In the genomic region with DNA sequence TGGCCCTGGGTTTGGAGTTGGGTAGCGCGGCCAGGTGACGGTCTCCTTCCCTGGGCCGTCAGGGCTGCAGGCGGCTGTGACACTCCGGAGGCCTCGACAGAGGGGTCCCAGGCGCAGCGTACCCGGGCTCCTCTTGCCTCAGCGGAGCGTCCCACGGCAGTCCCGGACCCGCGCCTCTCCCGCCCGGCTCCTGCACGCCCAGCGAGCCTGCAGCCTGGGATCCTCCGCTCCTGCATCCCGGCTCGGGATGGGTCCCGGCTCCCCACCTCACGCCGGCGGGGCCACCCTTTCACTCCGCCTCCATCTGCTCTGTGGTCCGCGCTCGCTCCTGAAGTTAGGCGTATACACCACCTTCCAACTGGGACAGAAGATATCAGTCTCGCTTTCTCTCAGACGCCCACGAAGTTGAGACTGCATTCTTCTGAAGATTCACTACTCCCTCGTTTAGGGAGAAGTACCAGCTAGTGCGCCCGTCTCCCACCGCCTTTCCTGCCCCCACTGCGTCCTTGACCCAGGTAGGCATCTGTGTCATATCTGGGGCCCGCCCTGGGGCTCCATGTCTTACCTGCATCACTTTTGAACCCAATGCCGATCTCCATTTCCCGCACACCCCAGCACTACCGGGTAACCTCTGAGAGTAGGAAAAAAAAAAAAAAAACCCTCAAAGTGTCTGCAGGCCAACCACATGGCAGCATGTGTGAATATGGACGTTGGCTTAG, we compare ENCODE assay signal across 17 cellular contexts. TPM values are rescaled to one million over a fixed set of nuclear protein-coding genes. Genes with fewer than 3 reads are reported as not detected.
A peak's percentile ranks its signal among the peaks of the same experiment; 100 is the strongest.
DNase-seq lines count a peak whose midpoint lies in the region; ATAC-seq, FAIRE-seq and TF ChIP-seq lines count a peak whose summit lies in the region.
"Had no signal": no experiment of that assay in that cellular context is flagged by ENCODE, and none has a peak within 500 bp of the region (broad histone marks: within the 10 kb centered on the region; RNA-seq: fewer than 3 reads in every experiment).

No MANE protein-coding gene starts in this region.

- ATAC-seq in activated T-cell treated with anti-CD3 and anti-CD28 coated beads, Interleukin-2, amount 50 U/mL, for 72 hours (replicated peaks in 1 of 2): no peak
- ATAC-seq in GM21576 (IDR thresholded peaks at IDR 0.05; ENCODE audit: unreplicated experiment): no peak
- ATAC-seq: natural killer cell treated with Interleukin-12 subunit alpha and Interleukin-12 subunit beta and Interleukin-15 and Interleukin-18, amount 100 ng/mL, for 72 hours had no signal

- peak overlapping the region in 37 of 59 donors; percentile 4 to 61 (median 37) for H3K4me3 ChIP-seq in dorsolateral prefrontal cortex
- H3K4me3 ChIP-seq in suprapubic skin: peak overlapping the region; percentile 20

- H3K27ac Mint-ChIP-seq in activated T-cell treated with anti-CD3 and anti-CD28 coated beads, Interleukin-2, amount 50 U/mL, for 72 hours: no peak overlapping the region
- H3K27ac Mint-ChIP-seq: activated naive CD4-positive, alpha-beta T cell treated with anti-CD3 and anti-CD28 coated beads for 36 hours; natural killer cell treated with Interleukin-12 subunit alpha and Interleukin-12 subunit beta and Interleukin-15 and Interleukin-18, amount 100 ng/mL, for 72 hours had no signal

- no peak for FAIRE-seq in frontal cortex (lab: Jason Lieb, UNC)
- FAIRE-seq: HTR-8/SVneo, TTC549 had no signal

- H3K27me3 ChIP-seq in dorsolateral prefrontal cortex (peaks cover 0 to 28% (median 9%) of the 10 kb centered on the region in 45 donors), suprapubic skin (peaks cover 9% of the 10 kb centered on the region)

- 54% methylated on average over 45 of the region's 45 CpGs for WGBS in suprapubic skin

- no peak for TF ChIP-seq POLR2A in suprapubic skin (IDR thresholded peaks at IDR 0.05)

- H3K36me3 ChIP-seq in suprapubic skin: no peaks in the 10 kb centered on the region

- no peak for TF ChIP-seq EP300 in suprapubic skin (IDR thresholded peaks at IDR 0.05)

- peaks cover 42% of the 10 kb centered on the region for H3K27me3 Mint-ChIP-seq in activated T-cell treated with anti-CD3 and anti-CD28 coated beads, Interleukin-2, amount 50 U/mL, for 72 hours (ENCODE audit: low read depth)

- intact Hi-C loops in dorsolateral prefrontal cortex (cut with DNase I): no loop called here

- peaks cover 0 to 4% of the 10 kb centered on the region in 2 donors for H3K36me3 Mint-ChIP-seq in activated T-cell treated with anti-CD3 and anti-CD28 coated beads, Interleukin-2, amount 50 U/mL, for 72 hours (ENCODE audit: insufficient read depth in 2 of 2)
- H3K36me3 Mint-ChIP-seq: natural killer cell treated with Interleukin-12 subunit alpha and Interleukin-12 subunit beta and Interleukin-15 and Interleukin-18, amount 100 ng/mL, for 72 hours had no signal

- H3K9me3 ChIP-seq in suprapubic skin: no peaks in the 10 kb centered on the region

- H3K9me3 Mint-ChIP-seq in activated T-cell treated with anti-CD3 and anti-CD28 coated beads, Interleukin-2, amount 50 U/mL, for 72 hours: no peaks in the 10 kb centered on the region
- H3K9me3 Mint-ChIP-seq: natural killer cell treated with Interleukin-12 subunit alpha and Interleukin-12 subunit beta and Interleukin-15 and Interleukin-18, amount 100 ng/mL, for 72 hours had no signal

- no peaks in the 10 kb centered on the region for H3K4me1 Mint-ChIP-seq in activated T-cell treated with anti-CD3 and anti-CD28 coated beads, Interleukin-2, amount 50 U/mL, for 72 hours (ENCODE audit: low read depth)

- peak overlapping the region; percentile 61 to 68 for H3K4me3 Mint-ChIP-seq in activated T-cell treated with anti-CD3 and anti-CD28 coated beads, Interleukin-2, amount 50 U/mL, for 72 hours
- H3K4me3 Mint-ChIP-seq: activated naive CD4-positive, alpha-beta T cell treated with anti-CD3 and anti-CD28 coated beads for 36 hours; natural killer cell treated with Interleukin-12 subunit alpha and Interleukin-12 subunit beta and Interleukin-15 and Interleukin-18, amount 100 ng/mL, for 72 hours had no signal

- no peak for DNase-seq in activated T-cell treated with anti-CD3 and anti-CD28 coated beads, Interleukin-2, amount 50 U/mL, for 72 hours
- DNase-seq in activated T-cell treated with anti-CD3 and anti-CD28 coated beads, Interleukin-2, amount 50 U/mL, for 1 hour: no peak
- DNase-seq in dorsolateral prefrontal cortex (no peak), iPS-NIHi11 (ENCODE audit: low spot score) (peak; percentile 25), suprapubic skin (ENCODE audit: low spot score in 2 of 2) (no peak), frontal cortex (ENCODE audit: low spot score in 2 of 2) (no peak)
- DNase-seq in activated CD8-positive, alpha-beta memory T cell treated with anti-CD3 and anti-CD28 coated beads for 24 hours: no peak
- DNase-seq: activated naive CD4-positive, alpha-beta T cell treated with anti-CD3 and anti-CD28 coated beads for 36 hours; foreskin melanocyte; left cardiac atrium; NCI-H1092 had no signal

- TF ChIP-seq CTCF in dorsolateral prefrontal cortex (IDR thresholded peaks at IDR 0.05 in 54 of 56, conservative IDR thresholded peaks at IDR 0.05 in 2 of 56; ENCODE audit: low read depth in 1 of 56, partially characterized antibody in 56 of 56) (no peak), suprapubic skin (IDR thresholded peaks at IDR 0.05) (no peak)

- H3K4me1 ChIP-seq in suprapubic skin: no peaks in the 10 kb centered on the region

- H3K27ac ChIP-seq in dorsolateral prefrontal cortex (no peak overlapping the region), suprapubic skin (no peak overlapping the region)
- H3K27ac ChIP-seq: 22Rv1 had no signal

RNA-seq across cellular contexts. Expression of gene KDR, which starts 32.3 kb away (rescaled TPM):
- total RNA-seq in activated T-cell treated with anti-CD3 and anti-CD28 coated beads, Interleukin-2, amount 50 U/mL, for 72 hours: not detected
- total RNA-seq in dorsolateral prefrontal cortex (10 to 100 TPM in 17 of 120 experiments, 1 to 10 TPM in 103; 2.4 to 35.4 (median 5.2) TPM), suprapubic skin (10 to 100 TPM in 1 of 4 donors, 1 to 10 TPM in 3; 5.4 to 12.4 (median 8.3) TPM), frontal cortex (11.0 TPM)
- total RNA-seq: activated CD8-positive, alpha-beta memory T cell treated with anti-CD3 and anti-CD28 coated beads for 36 hours; activated naive CD4-positive, alpha-beta T cell treated with anti-CD3 and anti-CD28 coated beads for 36 hours; natural killer cell treated with Interleukin-12 subunit alpha and Interleukin-12 subunit beta and Interleukin-15 and Interleukin-18, amount 100 ng/mL, for 72 hours had no signal
